In genomic region chr15:93213281-93213680, GRCh38 we compare ENCODE assay signal across 15 cellular contexts.
A peak's percentile ranks its signal among the peaks of the same experiment; 100 is the strongest.
DNase-seq lines count a peak whose midpoint lies in the region; ATAC-seq and TF ChIP-seq lines count a peak whose summit lies in the region.
"Had no signal": no experiment of that assay in that cellular context is flagged by ENCODE, and none has a peak within 500 bp of the region (broad histone marks: within the 10 kb centered on the region; RNA-seq: fewer than 3 reads in every experiment).

No MANE protein-coding gene starts in this region.

- no peaks in the 10 kb centered on the region for H3K36me3 ChIP-seq in psoas muscle (ENCODE audit: insufficient read depth in 1 of 2, low read depth in 1 of 2)
- H3K36me3 ChIP-seq: BLaER1 had no signal

- intact Hi-C loops in cardiac septum (cut with DNase I) = loop anchor here (5.0 kb wide), 1 partner anchor 121 kb away; no protein-coding TSS in a partner anchor
- intact Hi-C loops in left ventricle myocardium superior (cut with micrococcal nuclease) = no loop called here
- intact Hi-C loops in psoas muscle (cut with DNase I) = loop anchor here in 1 of 2 donors (10.0 kb wide), 1 partner anchor 178 kb away; no protein-coding TSS in a partner anchor

- H3K4me1 ChIP-seq in psoas muscle = peaks cover 35% of the 10 kb centered on the region

- WGBS in psoas muscle, 3 donors = 31 to 42% (median 34%) methylated on average over 5 of the region's 5 CpGs

- no peak for TF ChIP-seq CTCF in psoas muscle (IDR thresholded peaks at IDR 0.05)

- peak overlapping the region; percentile 19 for H3K4me3 ChIP-seq in psoas muscle
- H3K4me3 ChIP-seq: BLaER1 had no signal

- ATAC-seq in left ventricle myocardium superior (peak; percentile 96), psoas muscle (peak; percentile 84 to 89 (median 88)), GM21786 (IDR thresholded peaks at IDR 0.05; ENCODE audit: unreplicated experiment) (no peak), GM21717 (IDR thresholded peaks at IDR 0.05; ENCODE audit: unreplicated experiment) (no peak)
- ATAC-seq: HepG2 had no signal

- peak; percentile 5 for DNase-seq in cerebellar cortex (ENCODE audit: low spot score)
- peak; percentile 85 for DNase-seq in cardiac septum (ENCODE audit: low spot score)
- peak; percentile 79 for DNase-seq in left ventricle myocardium superior
- DNase-seq in psoas muscle = peak; percentile 81 to 94
- no peak for DNase-seq in midbrain (lab: John Stamatoyannopoulos, UW)
- DNase-seq in activated naive CD4-positive, alpha-beta T cell treated with anti-CD3 and anti-CD28 coated beads, Interleukin-2, amount 50 U/mL, for 16 hours = no peak
- DNase-seq: 8988T, AML-193, DMS53, GOT3, H9 had no signal

- no peaks in the 10 kb centered on the region for H3K27me3 ChIP-seq in psoas muscle (ENCODE audit: insufficient read depth in 3 of 3, low read length in 2 of 3)
- H3K27me3 ChIP-seq: BLaER1 had no signal

- H3K27ac ChIP-seq in psoas muscle = peak overlapping the region; percentile 88
- H3K27ac ChIP-seq: BLaER1 had no signal

- no peaks in the 10 kb centered on the region for H3K9me3 ChIP-seq in psoas muscle

Comparison
In these comparisons a context has a peak if more than half of its experiments do, and no peak if none do; other contexts are left out.
1. DNase-seq: peak in cerebellar cortex (single experiment), cardiac septum (single experiment), left ventricle myocardium superior (single experiment) and psoas muscle (2 of 2); none in midbrain (single experiment) and activated naive CD4-positive, alpha-beta T cell treated with anti-CD3 and anti-CD28 coated beads, Interleukin-2, amount 50 U/mL, for 16 hours (single experiment).
2. ATAC-seq: peak in left ventricle myocardium superior (single experiment) and psoas muscle (4 of 4); none in GM21786 (single experiment) and GM21717 (single experiment).